In the genomic region with DNA sequence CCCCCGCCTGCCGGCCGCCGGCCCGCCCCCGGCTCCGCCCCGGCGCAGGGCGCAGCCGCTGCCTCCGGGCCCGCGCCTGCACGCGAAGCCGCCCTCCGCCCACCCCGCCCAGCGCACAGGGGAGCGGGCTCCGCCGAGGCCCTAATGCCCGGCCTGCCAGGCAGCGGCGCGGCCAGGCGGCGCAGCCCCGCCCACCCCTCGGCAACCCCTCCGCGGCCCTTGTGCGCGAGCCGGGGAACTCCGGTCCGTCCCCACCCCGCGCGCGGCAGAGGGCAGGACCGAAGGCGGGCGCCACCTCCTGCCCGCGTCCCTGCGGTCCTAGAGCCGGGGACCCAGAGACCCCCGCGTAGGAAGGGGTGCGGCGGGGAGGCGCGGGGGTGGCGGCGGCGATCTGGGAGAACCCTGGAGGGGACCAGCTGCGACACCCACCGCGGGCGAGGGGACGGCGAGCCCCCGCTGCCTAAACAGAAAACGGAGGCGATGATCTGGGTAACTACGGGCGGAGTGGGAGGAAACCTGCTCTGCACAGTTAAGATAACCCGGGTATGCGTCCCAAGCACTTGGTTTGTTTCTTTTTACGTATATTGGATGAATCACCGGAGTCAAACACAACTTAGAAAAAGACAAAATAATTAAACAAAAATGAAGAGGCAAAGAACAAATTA, we compare ENCODE assay signal across 8 cellular contexts. TPM values are rescaled to one million over a fixed set of nuclear protein-coding genes. Genes with fewer than 3 reads are reported as not detected.
DNase-seq lines count a peak whose midpoint lies in the region; ATAC-seq and TF ChIP-seq lines count a peak whose summit lies in the region.

No MANE protein-coding gene starts in this region.

- H3K4me1 ChIP-seq in duodenal mucosa (ENCODE audit: control insufficient read depth in 1 of 2, insufficient read depth in 2 of 2, low read length in 2 of 2) (peaks cover 26 to 30% of the 10 kb centered on the region in 2 donors), lung (ENCODE audit: control insufficient read depth in 2 of 2, insufficient read depth in 2 of 2, low read length in 2 of 2) (peaks cover 6 to 15% of the 10 kb centered on the region in 2 donors)

- WGBS in lung, 2 donors = 0% methylated on average over 25 to 73 of the region's 73 CpGs

- H3K27ac ChIP-seq in duodenal mucosa (ENCODE audit: low read depth, low read length) (peak overlapping the region; percentile 90), lung (ENCODE audit: low read depth in 1 of 2, low read length in 1 of 2) (peak overlapping the region; percentile 93 to 99)

- no peak for TF ChIP-seq CTCF in activated CD8-positive, alpha-beta T cell treated with anti-CD3 and anti-CD28 coated beads for 36 hours (IDR thresholded peaks at IDR 0.05)
- TF ChIP-seq CTCF in lung (IDR thresholded peaks at IDR 0.05; ENCODE audit: control extremely low read depth, extremely low read depth) = no peak

- DNase-seq in CD1c-positive myeloid dendritic cell (ENCODE audit: extremely low spot score) = peak; percentile 95
- peak; percentile 95 for DNase-seq in NCI-H82 (lab: John Stamatoyannopoulos, UW)
- peak; percentile 88 for DNase-seq in activated CD8-positive, alpha-beta T cell treated with anti-CD3 and anti-CD28 coated beads for 36 hours
- DNase-seq in lung (ENCODE audit: low spot score) = peak; percentile 93
- peak; percentile 75 to 86 (median 76) for DNase-seq in stimulated activated CD4-positive, alpha-beta T cell treated with anti-CD3 and anti-CD28 coated beads, TNF-alpha, amount 100 ng/mL, for 24 hours (ENCODE audit: low read depth in 3 of 3)

- peak overlapping the region; percentile 83 for H3K27ac Mint-ChIP-seq in activated CD8-positive, alpha-beta T cell treated with anti-CD3 and anti-CD28 coated beads for 36 hours

- H3K4me1 Mint-ChIP-seq in activated CD8-positive, alpha-beta T cell treated with anti-CD3 and anti-CD28 coated beads for 36 hours (ENCODE audit: low read depth) = peaks cover 54% of the 10 kb centered on the region

- no peaks in the 10 kb centered on the region for H3K27me3 ChIP-seq in duodenal mucosa (ENCODE audit: control insufficient read depth in 1 of 2, insufficient read depth in 2 of 2, low read length in 2 of 2)
- H3K27me3 ChIP-seq in lung (ENCODE audit: control insufficient read depth, insufficient read depth) = no peaks in the 10 kb centered on the region

- H3K9me3 Mint-ChIP-seq in activated CD8-positive, alpha-beta T cell treated with anti-CD3 and anti-CD28 coated beads for 36 hours = no peaks in the 10 kb centered on the region

- peaks cover 5% of the 10 kb centered on the region for H3K36me3 Mint-ChIP-seq in activated CD8-positive, alpha-beta T cell treated with anti-CD3 and anti-CD28 coated beads for 36 hours (ENCODE audit: low read depth)

- H3K9ac ChIP-seq in duodenal mucosa (ENCODE audit: low read depth in 1 of 2, low read length in 2 of 2) = peak overlapping the region; percentile 58 to 67

- H3K9me3 ChIP-seq in duodenal mucosa (ENCODE audit: control insufficient read depth in 1 of 2, low read length in 2 of 2) (no peaks in the 10 kb centered on the region), lung (ENCODE audit: control insufficient read depth in 2 of 2, insufficient read depth in 1 of 2, low read length in 1 of 2) (no peaks in the 10 kb centered on the region)

- peak overlapping the region; percentile 70 for H3K4me3 Mint-ChIP-seq in activated CD8-positive, alpha-beta T cell treated with anti-CD3 and anti-CD28 coated beads for 36 hours

- H3K36me3 ChIP-seq in duodenal mucosa (ENCODE audit: control insufficient read depth in 1 of 2, insufficient read depth in 2 of 2, low read length in 2 of 2) (no peaks in the 10 kb centered on the region), lung (ENCODE audit: control insufficient read depth in 2 of 2, insufficient read depth in 2 of 2, low read length in 2 of 2) (no peaks in the 10 kb centered on the region)

- POLR2A ChIA-PET in activated CD8-positive, alpha-beta T cell treated with anti-CD3 and anti-CD28 coated beads for 36 hours (lab: Charles Lee) = interaction anchor here (0.6 to 1.3 kb wide), 3 partner anchors 19 to 79 kb away, joined by 3 to 6 read pairs (median 4); no protein-coding TSS in a partner anchor

- ATAC-seq in GM19324 (IDR thresholded peaks at IDR 0.05; ENCODE audit: low FRiP score, unreplicated experiment) (peak; percentile 82), HG03457 (IDR thresholded peaks at IDR 0.05; ENCODE audit: unreplicated experiment) (peak; percentile 60), lung (ENCODE audit: insufficient read depth, low FRiP score) (peak; percentile 94)
- ATAC-seq in activated CD8-positive, alpha-beta T cell treated with anti-CD3 and anti-CD28 coated beads for 36 hours = peak; percentile 84

- H3K27me3 Mint-ChIP-seq in activated CD8-positive, alpha-beta T cell treated with anti-CD3 and anti-CD28 coated beads for 36 hours = no peaks in the 10 kb centered on the region

- H3K4me3 ChIP-seq in duodenal mucosa (ENCODE audit: low read depth in 1 of 2, low read length in 2 of 2) (peak overlapping the region; percentile 77 to 79), lung (peak overlapping the region; percentile 59)

- CTCF ChIA-PET in activated CD8-positive, alpha-beta T cell treated with anti-CD3 and anti-CD28 coated beads for 36 hours (lab: Charles Lee) = interaction anchor here (0.8 kb wide), 1 partner anchor 100 kb away, joined by 4 read pairs; no protein-coding TSS in a partner anchor

- intact Hi-C loops in activated CD8-positive, alpha-beta T cell treated with anti-CD3 and anti-CD28 coated beads for 36 hours (cut with micrococcal nuclease) = loop anchor here (2.0 kb wide), 2 partner anchors 41 to 79 kb away; a partner anchor contains a TSS

RNA-seq across cellular contexts. Expression of a gene that starts 0.4 kb away (rescaled TPM):
- total RNA-seq in activated CD8-positive, alpha-beta T cell treated with anti-CD3 and anti-CD28 coated beads for 36 hours = 10 to 100 TPM; 35.7 to 40.1 TPM
- total RNA-seq in lung = 10 to 100 TPM; 23.5 to 60.0 TPM
- polyA plus RNA-seq in lung = 10 to 100 TPM; 12.6 to 15.0 TPM

Comparison
In these comparisons a context has a peak if more than half of its experiments do, and no peak if none do; other contexts are left out.
1. Peak in every context shown above with its lines: DNase-seq, ATAC-seq, H3K4me3 ChIP-seq and H3K27ac ChIP-seq.